8 cellular contexts compared by ENCODE assay signal in the genomic region with DNA sequence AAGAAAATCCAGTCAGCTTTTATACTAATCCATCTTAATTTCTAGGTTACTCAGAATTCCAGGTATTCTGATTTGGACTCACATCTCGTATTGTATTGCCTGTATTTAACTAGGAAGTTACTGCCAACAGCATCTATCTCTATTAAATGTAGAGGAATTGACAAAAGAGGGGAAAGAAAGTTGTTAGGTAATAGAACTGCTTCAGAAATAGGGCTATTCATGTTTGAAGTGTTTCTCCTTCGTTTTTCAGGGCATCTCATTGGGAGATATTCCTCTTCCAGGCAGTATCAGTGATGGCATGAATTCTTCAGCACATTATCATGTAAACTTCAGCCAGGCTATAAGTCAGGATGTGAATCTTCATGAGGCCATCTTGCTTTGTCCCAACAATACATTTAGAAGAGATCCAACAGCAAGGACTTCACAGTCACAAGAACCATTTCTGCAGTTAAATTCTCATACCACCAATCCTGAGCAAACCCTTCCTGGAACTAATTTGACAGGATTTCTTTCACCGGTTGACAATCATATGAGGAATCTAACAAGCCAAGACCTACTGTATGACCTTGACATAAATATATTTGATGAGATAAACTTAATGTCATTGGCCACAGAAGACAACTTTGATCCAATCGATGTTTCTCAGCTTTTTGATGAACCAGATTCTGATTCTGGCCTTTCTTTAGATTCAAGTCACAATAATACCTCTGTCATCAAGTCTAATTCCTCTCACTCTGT. TPM values are rescaled to one million over a fixed set of nuclear protein-coding genes. Genes with fewer than 3 reads are reported as not detected.
DNase-seq lines count a peak whose midpoint lies in the region; ATAC-seq and TF ChIP-seq lines count a peak whose summit lies in the region.
"Not testable (repeated sequence)": the region's sequence is repeated elsewhere in the genome, so short reads cannot be mapped to it uniquely, and the experiment has no call there.

No MANE protein-coding gene starts in this region.

- H3F3A ChIP-seq in smooth muscle cell (ENCODE audit: low read depth): peaks cover 75% of the 10 kb centered on the region

- not testable (repeated sequence) for H3K14ac ChIP-seq in mesenchymal stem cell (ENCODE audit: low read length in 2 of 2)

- H3K18ac ChIP-seq in mesenchymal stem cell (ENCODE audit: low read depth in 1 of 2, low read length in 2 of 2): not testable (repeated sequence)

- not testable (repeated sequence) for DNase-seq in A673 (ENCODE audit: low spot score); T-cell; activated T-cell treated with anti-CD3 and anti-CD28 coated beads, Interleukin-2, amount 50 U/mL, for 24 hours; central memory CD8-positive, alpha-beta T cell (ENCODE audit: low spot score in 2 of 2); mesenchymal stem cell; smooth muscle cell (lab: John Stamatoyannopoulos, UW; ENCODE audit: unreplicated experiment)
- peak; percentile 58 for DNase-seq in NAMALWA (ENCODE audit: low spot score)

- POLR2A ChIA-PET in A673 (lab: Charles Lee; ENCODE audit: low non-redundant PET); T-cell (lab: Charles Lee): not testable (repeated sequence)

- not testable (repeated sequence) for H2BK12ac ChIP-seq in mesenchymal stem cell (ENCODE audit: low read length in 2 of 2)

- TF ChIP-seq CTCF in A673 (conservative IDR thresholded peaks at IDR 0.05; ENCODE audit: low read depth, low read length); smooth muscle cell (IDR thresholded peaks at IDR 0.05; ENCODE audit: borderline replicate concordance, insufficient read depth, poor library complexity, severe bottlenecking): not testable (repeated sequence)

- not testable (repeated sequence) for H3K79me2 ChIP-seq in smooth muscle cell (ENCODE audit: low read depth)

- H4K20me1 ChIP-seq in smooth muscle cell (ENCODE audit: low read depth): peaks cover 71% of the 10 kb centered on the region

- H3K36me3 Mint-ChIP-seq in T-cell: peaks cover 43% of the 10 kb centered on the region
- H3K36me3 Mint-ChIP-seq in activated T-cell treated with anti-CD3 and anti-CD28 coated beads, Interleukin-2, amount 50 U/mL, for 24 hours (ENCODE audit: low read depth): peaks cover 93% of the 10 kb centered on the region
- H3K36me3 Mint-ChIP-seq in central memory CD8-positive, alpha-beta T cell (ENCODE audit: insufficient read depth): peaks cover 40% of the 10 kb centered on the region

- not testable (repeated sequence) for H3K4me2 ChIP-seq in mesenchymal stem cell (ENCODE audit: low read length, poor library complexity, severe bottlenecking); smooth muscle cell

- CTCF ChIA-PET in A673 (lab: Charles Lee); T-cell (lab: Charles Lee): not testable (repeated sequence)

- 50% methylated on average over 1 of the region's 4 CpGs for WGBS in mesenchymal stem cell
- 87% methylated on average over 4 of the region's 4 CpGs for WGBS in smooth muscle cell (ENCODE audit: low lambda C conversion rate)

- TF ChIP-seq POLR2A in GM18526 (IDR thresholded peaks at IDR 0.05; ENCODE audit: extremely low read depth, insufficient read length): peak; percentile 24

- not testable (repeated sequence) for H3K9ac ChIP-seq in mesenchymal stem cell (ENCODE audit: low read length); smooth muscle cell (ENCODE audit: low read depth)

- H3K4me1 ChIP-seq in A673 (ENCODE audit: insufficient read depth, low read length, poor library complexity, severe bottlenecking); mesenchymal stem cell (ENCODE audit: control insufficient read depth, insufficient read depth, low read depth, low read length); smooth muscle cell (ENCODE audit: low read depth): not testable (repeated sequence)

- H2BK15ac ChIP-seq in mesenchymal stem cell (ENCODE audit: low read depth, poor library complexity, severe bottlenecking): not testable (repeated sequence)

- not testable (repeated sequence) for H3K27me3 ChIP-seq in A673 (replicated peaks; ENCODE audit: insufficient read depth, low read depth, low read length, poor library complexity); mesenchymal stem cell (ENCODE audit: control insufficient read depth in 1 of 2, insufficient read depth in 1 of 2, low read length in 2 of 2); smooth muscle cell (ENCODE audit: low read depth)

- not testable (repeated sequence) for H3K4me3 ChIP-seq in A673 (ENCODE audit: low read depth, low read length, poor library complexity, severe bottlenecking); mesenchymal stem cell (ENCODE audit: insufficient read depth in 1 of 2, low read depth in 1 of 2, low read length in 2 of 2); smooth muscle cell

- H3K27ac ChIP-seq in A673 (ENCODE audit: low read depth, low read length, poor library complexity, severe bottlenecking) (peak overlapping the region; percentile 56), mesenchymal stem cell (ENCODE audit: low read length, poor library complexity, severe bottlenecking) (peak overlapping the region; percentile 39), smooth muscle cell (ENCODE audit: low read depth) (peak overlapping the region; percentile 16)

- peaks cover 21% of the 10 kb centered on the region for H3K36me3 ChIP-seq in A673 (ENCODE audit: insufficient read depth, low read length, poor library complexity, severe bottlenecking)
- peaks cover 7 to 41% of the 10 kb centered on the region in 2 experiments for H3K36me3 ChIP-seq in mesenchymal stem cell (ENCODE audit: control insufficient read depth in 1 of 2, insufficient read depth in 2 of 2, low read depth in 1 of 2, low read length in 2 of 2)
- H3K36me3 ChIP-seq in smooth muscle cell (ENCODE audit: low read depth): not testable (repeated sequence)

- H3K4me3 Mint-ChIP-seq in T-cell: peak overlapping the region in 1 of 3 donors; percentile 8
- H3K4me3 Mint-ChIP-seq in activated T-cell treated with anti-CD3 and anti-CD28 coated beads, Interleukin-2, amount 50 U/mL, for 24 hours; central memory CD8-positive, alpha-beta T cell: not testable (repeated sequence)

- intact Hi-C loops in A673 (cut with micrococcal nuclease; ENCODE audit: unreplicated experiment): loop anchor here (5.0 kb wide), 1 partner anchor 292 kb away; no protein-coding TSS in a partner anchor

- not testable (repeated sequence) for H3K4ac ChIP-seq in mesenchymal stem cell (ENCODE audit: low read depth in 1 of 2, low read length in 2 of 2)

- not testable (repeated sequence) for H2BK5ac ChIP-seq in mesenchymal stem cell (ENCODE audit: low read depth, low read length, poor library complexity, severe bottlenecking)

- H3K9me3 Mint-ChIP-seq in T-cell; activated T-cell treated with anti-CD3 and anti-CD28 coated beads, Interleukin-2, amount 50 U/mL, for 24 hours; central memory CD8-positive, alpha-beta T cell: not testable (repeated sequence)

- H3K4me1 Mint-ChIP-seq in T-cell: peaks cover 83 to 88% (median 88%) of the 10 kb centered on the region in 3 donors
- peaks cover 83% of the 10 kb centered on the region for H3K4me1 Mint-ChIP-seq in activated T-cell treated with anti-CD3 and anti-CD28 coated beads, Interleukin-2, amount 50 U/mL, for 24 hours (ENCODE audit: low read depth)
- H3K4me1 Mint-ChIP-seq in central memory CD8-positive, alpha-beta T cell: peaks cover 77% of the 10 kb centered on the region

- H3K23ac ChIP-seq in mesenchymal stem cell (ENCODE audit: low read length in 2 of 2): not testable (repeated sequence)

- not testable (repeated sequence) for H3K79me1 ChIP-seq in mesenchymal stem cell (replicated peaks; ENCODE audit: low read length, poor library complexity, severe bottlenecking)

- H3K9me3 ChIP-seq in A673 (ENCODE audit: low read depth, low read length, poor library complexity, severe bottlenecking); mesenchymal stem cell (ENCODE audit: control insufficient read depth, low read length); smooth muscle cell (replicated peaks; ENCODE audit: low read depth): not testable (repeated sequence)

- not testable (repeated sequence) for BruUV-seq in A673 (replicated peaks; lab: Mats Ljungman, UMichigan)

- not testable (repeated sequence) for H4K8ac ChIP-seq in mesenchymal stem cell (ENCODE audit: low read length)

- not testable (repeated sequence) for H2AFZ ChIP-seq in mesenchymal stem cell (ENCODE audit: low read depth, low read length); smooth muscle cell (ENCODE audit: low read depth)

- H2AK5ac ChIP-seq in mesenchymal stem cell (ENCODE audit: low read length, severe bottlenecking): not testable (repeated sequence)

- peak overlapping the region; percentile 79 to 81 for H3K27ac Mint-ChIP-seq in T-cell
- peak overlapping the region; percentile 90 for H3K27ac Mint-ChIP-seq in activated T-cell treated with anti-CD3 and anti-CD28 coated beads, Interleukin-2, amount 50 U/mL, for 24 hours
- H3K27ac Mint-ChIP-seq in central memory CD8-positive, alpha-beta T cell (ENCODE audit: low read depth): peak overlapping the region; percentile 65

- not testable (repeated sequence) for H3K27me3 Mint-ChIP-seq in T-cell; activated T-cell treated with anti-CD3 and anti-CD28 coated beads, Interleukin-2, amount 50 U/mL, for 24 hours; central memory CD8-positive, alpha-beta T cell

- ATAC-seq in T-cell (replicated peaks in 1 of 4): peak in 1 of 4 experiments; percentile 0
- ATAC-seq in central memory CD8-positive, alpha-beta T cell (replicated peaks; ENCODE audit: extremely low read depth, poor library complexity, severe bottlenecking): not testable (repeated sequence)

- H2BK120ac ChIP-seq in mesenchymal stem cell (ENCODE audit: low read depth, low read length): not testable (repeated sequence)

- H4K91ac ChIP-seq in mesenchymal stem cell (ENCODE audit: low read length): not testable (repeated sequence)

RNA-seq across cellular contexts. Expression of gene HNRNPA2B1, which starts 16.1 kb away (rescaled TPM):
- total RNA-seq in A673 (2021) (1,150 and 1,229 TPM in 2 replicates), T-cell (100 to 1,000 TPM; 388 to 478 (median 411) TPM), smooth muscle cell (158 and 173 TPM in 2 replicates)
- 309 TPM for polyA plus RNA-seq in mesenchymal stem cell (2013, experiment 1 of 2)
- polyA plus RNA-seq in mesenchymal stem cell (2013, experiment 2 of 2): 309 TPM
- 393 and 438 TPM in 2 replicates for polyA plus RNA-seq in smooth muscle cell

RNA-seq across cellular contexts. Expression of gene CBX3, which starts 17.1 kb away (rescaled TPM):
- total RNA-seq in A673 (2021) (228 TPM in 2 replicates), T-cell (100 to 1,000 TPM; 106 to 155 (median 148) TPM), smooth muscle cell (156 and 181 TPM in 2 replicates)
- polyA plus RNA-seq in mesenchymal stem cell (2013, experiment 1 of 2): 144 TPM
- polyA plus RNA-seq in mesenchymal stem cell (2013, experiment 2 of 2): 150 TPM
- polyA plus RNA-seq in smooth muscle cell: 118 and 119 TPM in 2 replicates

RNA-seq across cellular contexts. Expression of gene NFE2L3, which starts 32.5 kb away (rescaled TPM):
- total RNA-seq in A673 (2021) (8.5 and 8.6 TPM in 2 replicates), T-cell (1 to 10 TPM; 1.8 to 6.2 (median 5.1) TPM), smooth muscle cell (5.5 and 5.6 TPM in 2 replicates)
- 17.7 TPM for polyA plus RNA-seq in mesenchymal stem cell (2013, experiment 1 of 2)
- 17.2 TPM for polyA plus RNA-seq in mesenchymal stem cell (2013, experiment 2 of 2)
- 2.4 and 6.2 TPM in 2 replicates for polyA plus RNA-seq in smooth muscle cell
